In the genomic region with DNA sequence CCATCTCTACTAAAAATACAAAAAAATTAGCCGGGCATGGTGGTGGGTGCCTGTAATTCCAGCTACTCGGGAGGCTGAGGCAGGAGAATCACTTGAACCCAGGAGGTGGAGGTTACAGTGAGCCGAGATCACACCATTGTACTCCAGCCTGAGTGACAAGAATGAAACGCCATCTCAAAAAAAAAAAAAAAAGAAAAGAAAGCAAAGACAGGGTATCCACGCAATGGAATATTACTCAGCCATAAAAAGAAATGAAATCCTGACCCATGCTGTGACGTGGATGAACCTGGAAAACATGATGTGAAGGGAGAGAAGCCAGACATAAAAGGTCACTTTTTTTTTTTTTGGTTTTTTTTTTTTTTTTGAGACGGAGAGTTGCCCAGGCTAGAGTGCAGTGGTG, we compare ENCODE assay signal across 10 cellular contexts. TPM values are rescaled to one million over a fixed set of nuclear protein-coding genes. Genes with fewer than 3 reads are reported as not detected.
A peak's percentile ranks its signal among the peaks of the same experiment; 100 is the strongest.
DNase-seq lines count a peak whose midpoint lies in the region; ATAC-seq, FAIRE-seq and TF ChIP-seq lines count a peak whose summit lies in the region.
"Not testable (repeated sequence)": the region's sequence is repeated elsewhere in the genome, so short reads cannot be mapped to it uniquely, and the experiment has no call there.
"Had no signal": no experiment of that assay in that cellular context is flagged by ENCODE, and none has a peak within 500 bp of the region (broad histone marks: within the 10 kb centered on the region; RNA-seq: fewer than 3 reads in every experiment).

No MANE protein-coding gene starts in this region.

- H3K4me1 ChIP-seq in A549, result peaks cover 25% of the 10 kb centered on the region
- H3K4me1 ChIP-seq in HEK293 (ENCODE audit: control insufficient read depth, insufficient read depth, low read length); colonic mucosa; uterus: not testable (repeated sequence)
- H3K4me1 ChIP-seq in left ventricle myocardium inferior, result peaks cover 18% of the 10 kb centered on the region
- H3K4me1 ChIP-seq in mucosa of rectum (ENCODE audit: control insufficient read depth in 2 of 2, insufficient read depth in 2 of 2, low read length in 2 of 2), result peaks cover 7 to 26% of the 10 kb centered on the region in 2 donors
- H3K4me1 ChIP-seq in stomach, result peaks cover 6 to 30% (median 16%) of the 10 kb centered on the region in 4 donors

- TF ChIP-seq EP300 in A549 (IDR thresholded peaks at IDR 0.05); stomach (IDR thresholded peaks at IDR 0.05): not testable (repeated sequence)

- H3K4me3 ChIP-seq in A549; HEK293 (ENCODE audit: low read depth, low read length); colonic mucosa; left ventricle myocardium inferior; mucosa of rectum (ENCODE audit: low read length in 2 of 2); stomach; uterus: not testable (repeated sequence)

- H3K27me3 ChIP-seq in colonic mucosa; left ventricle myocardium inferior (ENCODE audit: low read depth); mucosa of rectum (ENCODE audit: control insufficient read depth in 2 of 2, insufficient read depth in 2 of 2, low read length in 2 of 2); stomach; uterus: not testable (repeated sequence)

- not testable (repeated sequence) for H3K4me2 ChIP-seq in A549

- not testable (repeated sequence) for DNase-seq in A549 (ENCODE audit: low read depth in 1 of 2, low spot score in 1 of 2); colonic mucosa; left ventricle myocardium inferior; stomach; uterus

- not testable (repeated sequence) for TF ChIP-seq CTCF in A549 (IDR thresholded peaks at IDR 0.05); HEK293 (tag by site-specific recombination; IDR thresholded peaks at IDR 0.05); VCaP (conservative IDR thresholded peaks at IDR 0.05); colonic mucosa (IDR thresholded peaks at IDR 0.05); left ventricle myocardium inferior (IDR thresholded peaks at IDR 0.05; ENCODE audit: borderline replicate concordance); stomach (IDR thresholded peaks at IDR 0.05); uterus (IDR thresholded peaks at IDR 0.05)

- not testable (repeated sequence) for FAIRE-seq in A549 (lab: Jason Lieb, UNC)

- H3K27ac ChIP-seq in A549 (peak overlapping the region; percentile 59 to 91; a peak in 5 of 6 replicates), VCaP (peak overlapping the region; percentile 42; the same call in 1 of the 2 replicates), colonic mucosa (peak overlapping the region; percentile 83), left ventricle myocardium inferior (replicated peaks) (peak overlapping the region; percentile 80), mucosa of rectum (ENCODE audit: low read depth in 2 of 2, low read length in 2 of 2) (peak overlapping the region; percentile 42 to 43), stomach (peak overlapping the region in 4 of 5 donors; percentile 77 to 83 (median 80)), uterus (peak overlapping the region; percentile 46 to 80)
- H3K27ac ChIP-seq in HEK293 (ENCODE audit: extremely low read depth, low read depth, low read length), result not testable (repeated sequence)

- intact Hi-C loops in colonic mucosa (cut with DNase I); left ventricle myocardium inferior (cut with micrococcal nuclease); stomach (cut with DNase I; ENCODE audit: low total_unique reads); uterus (cut with DNase I; ENCODE audit: low total_unique reads): not testable (repeated sequence)

- CTCF ChIA-PET in A549 (lab: Yijun Ruan, JAX), result interaction anchor here (0.8 to 10.0 kb wide), 5 partner anchors 9 to 30 kb away, joined by 3 to 76 read pairs (median 4); no protein-coding TSS in a partner anchor
- CTCF ChIA-PET in HEK293 (lab: Yijun Ruan, JAX), result interaction anchor here (1.4 to 4.0 kb wide), 4 partner anchors 23 to 34 kb away, joined by 7 to 21 read pairs (median 14); no protein-coding TSS in a partner anchor

- not testable (repeated sequence) for TF ChIP-seq RAD21 in A549 (conservative IDR thresholded peaks at IDR 0.05 in 1 of 2, IDR thresholded peaks at IDR 0.05 in 1 of 2)

- POLR2A ChIA-PET in A549 (lab: Yijun Ruan, JAX), result interaction anchor here (0.7 to 3.3 kb wide), 3 partner anchors 9 to 17 kb away, joined by 3 to 27 read pairs (median 11); a partner anchor contains a TSS
- POLR2A ChIA-PET in HEK293 (lab: Yijun Ruan, JAX), result not testable (repeated sequence)

- 92% methylated on average over 7 of the region's 7 CpGs for WGBS in A549 (ENCODE audit: missing lambda C conversion rate)
- 84 to 89% (median 86%) methylated on average over 7 of the region's 7 CpGs for WGBS in stomach, 5 donors

- not testable (repeated sequence) for TF ChIP-seq POLR2A in A549 (IDR thresholded peaks at IDR 0.05; ENCODE audit: low read length); stomach (IDR thresholded peaks at IDR 0.05); uterus (IDR thresholded peaks at IDR 0.05)

- ATAC-seq in A549, result not testable (repeated sequence)

- H3K9me3 ChIP-seq in A549; HEK293 (ENCODE audit: control insufficient read depth, insufficient read depth, low read depth, low read length); colonic mucosa; left ventricle myocardium inferior (replicated peaks); mucosa of rectum (ENCODE audit: control insufficient read depth in 2 of 2, low read length in 2 of 2); stomach; uterus: not testable (repeated sequence)

- not testable (repeated sequence) for H3K36me3 ChIP-seq in HEK293 (ENCODE audit: control insufficient read depth in 2 of 2, insufficient read depth in 1 of 2, low read length in 2 of 2); colonic mucosa; left ventricle myocardium inferior; mucosa of rectum (ENCODE audit: control insufficient read depth in 2 of 2, insufficient read depth in 2 of 2, low read length in 2 of 2); stomach; uterus

- not testable (repeated sequence) for H3K9ac ChIP-seq in colonic mucosa (ENCODE audit: low read depth in 2 of 2, low read length in 2 of 2); mucosa of rectum (ENCODE audit: low read depth in 1 of 2, low read length in 2 of 2)

TF ChIP-seq in HEK293, 187 proteins besides CTCF, POLR2A, EP300 and RAD21:
- peak; percentile 64 for TF ChIP-seq ZNF146 (tag by site-specific recombination; IDR thresholded peaks at IDR 0.05)
TF ChIP-seq in HEK293: peak in this region for 1; not testable (repeated sequence) for 186.

RNA-seq across cellular contexts. Expression of a gene that starts 7.9 kb away (rescaled TPM):
- polyA plus RNA-seq in A549 (2011; rRNA removed), result 19.1 and 22.1 TPM in 2 replicates
- 30.0 and 40.9 TPM in 2 replicates for polyA plus RNA-seq in A549 (2012; cell fraction: cytosol; rRNA removed)
- 14.0 and 16.6 TPM in 2 replicates for polyA plus RNA-seq in A549 (2012; cell fraction: nucleus; rRNA removed)
- polyA plus RNA-seq in A549 (2017; fragmentation: RNase III; extraction: RNeasy Plus Mini Kit Qiagen cat#74134 plus additional on column Dnase treatment), result 48.1 to 58.8 TPM (median 53.7 TPM) in 3 replicates
- 19.5 and 23.8 TPM in 2 replicates for polyA minus RNA-seq in A549 (2011; rRNA and poly(A)+ RNA removed)
- 1 to 10 TPM; 2.6 to 5.1 TPM for total RNA-seq in colonic mucosa
- 1.9 TPM for total RNA-seq in left ventricle myocardium inferior
- 1 to 10 TPM in 3 of 5 donors, under 1 TPM in 1, not detected in 1; 0.58 to 3.6 (median 2.6) TPM for total RNA-seq in stomach
- polyA plus RNA-seq in stomach, result 10 to 100 TPM in 1 of 3 donors, 1 to 10 TPM in 2; 3.7 to 15.3 (median 9.9) TPM
- 1 to 10 TPM in 3 of 4 donors, not detected in 1; 1.3 to 7.5 (median 4.2) TPM for total RNA-seq in uterus
- total RNA-seq: CD4-positive, alpha-beta memory T cell; GM12878 had no signal
- polyA plus RNA-seq: CD4-positive, alpha-beta memory T cell had no signal

RNA-seq across cellular contexts. Expression of a gene that starts 42.2 kb away (rescaled TPM):
- polyA plus RNA-seq in A549 (2011; rRNA removed) (32.4 and 38.0 TPM in 2 replicates), A549 (2017; fragmentation: RNase III; extraction: RNeasy Plus Mini Kit Qiagen cat#74134 plus additional on column Dnase treatment) (23.3 to 26.9 TPM (median 24.9 TPM) in 3 replicates), stomach (10 to 100 TPM in 2 of 3 donors, 1 to 10 TPM in 1; 4.7 to 13.0 (median 11.1) TPM)
- polyA plus RNA-seq in A549 (2012; cell fraction: cytosol; rRNA removed), result 14.0 and 19.1 TPM in 2 replicates
- polyA plus RNA-seq in A549 (2012; cell fraction: nucleus; rRNA removed), result 22.8 and 23.4 TPM in 2 replicates
- 17.9 and 21.1 TPM in 2 replicates for polyA minus RNA-seq in A549 (2011; rRNA and poly(A)+ RNA removed)
- total RNA-seq in colonic mucosa (10 to 100 TPM; 49.0 to 60.8 TPM), left ventricle myocardium inferior (10.6 TPM), stomach (100 to 1,000 TPM in 1 of 5 donors, 10 to 100 TPM in 3, 1 to 10 TPM in 1; 6.7 to 151 (median 30.7) TPM), uterus (10 to 100 TPM in 3 of 4 donors, 1 to 10 TPM in 1; 4.1 to 33.9 (median 13.2) TPM)
